ENCODE assay signal across 12 cellular contexts in the genomic region with DNA sequence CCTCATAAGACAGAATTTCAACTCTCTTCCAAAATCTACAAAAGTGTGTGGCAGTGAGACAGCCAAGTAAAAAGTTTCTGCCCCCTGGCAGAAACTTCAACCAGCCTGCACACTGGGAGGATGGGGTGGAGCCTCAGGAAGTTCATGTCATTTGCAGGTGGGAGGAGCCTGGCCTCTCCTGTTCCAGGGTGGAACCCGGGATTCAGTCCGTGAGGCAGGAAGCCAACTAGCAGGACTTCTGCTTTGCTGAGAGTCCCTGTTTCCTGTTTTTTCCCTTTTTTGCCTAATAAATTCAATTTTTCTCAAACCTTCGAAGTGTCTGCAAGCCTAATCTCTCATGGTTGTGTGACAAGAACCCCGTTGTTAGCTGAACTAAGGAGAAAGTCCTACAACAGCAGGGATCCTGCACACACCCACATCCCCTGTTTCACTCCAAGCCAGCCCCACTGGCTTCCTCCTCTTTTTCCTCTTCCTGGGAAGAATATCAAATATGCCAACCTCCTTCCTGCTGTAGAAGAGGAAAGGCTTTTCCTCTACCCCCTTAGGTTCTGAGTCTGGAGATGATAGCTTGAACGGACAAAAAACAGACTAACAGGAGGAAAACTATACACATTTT.
DNase-seq lines count a peak whose midpoint lies in the region; ATAC-seq and TF ChIP-seq lines count a peak whose summit lies in the region.
"Had no signal": no experiment of that assay in that cellular context is flagged by ENCODE, and none has a peak within 500 bp of the region (broad histone marks: within the 10 kb centered on the region; RNA-seq: fewer than 3 reads in every experiment).

No MANE protein-coding gene starts in this region.

- H4K5ac ChIP-seq in IMR-90 (ENCODE audit: low read depth, low read length), result no peak overlapping the region

- TF ChIP-seq CTCF in IMR-90 (conservative IDR thresholded peaks at IDR 0.05; ENCODE audit: low read depth, low read length) (no peak), colonic mucosa (IDR thresholded peaks at IDR 0.05) (no peak), stomach (IDR thresholded peaks at IDR 0.05) (no peak)

- no peak overlapping the region for H3K23ac ChIP-seq in IMR-90 (ENCODE audit: low read depth, low read length)

- DNase-seq in IMR-90, result peak; percentile 31
- DNase-seq in colonic mucosa, result peak; percentile 89
- DNase-seq in kidney tubule cell (ENCODE audit: low spot score), result peak; percentile 61
- DNase-seq in stomach, result peak; percentile 43
- DNase-seq in stimulated activated CD4-positive, alpha-beta T cell treated with anti-CD3 and anti-CD28 coated beads, Interleukin-4, amount 100 ng/mL, for 4 hours, result no peak
- no peak for DNase-seq in GM19238 (ENCODE audit: insufficient read length, low spot score)
- DNase-seq in activated gamma-delta T cell (lab: John Stamatoyannopoulos, UW), result no peak
- DNase-seq in activated naive CD4-positive, alpha-beta T cell treated with Interleukin-2 at 50 U/mL for 16 hours, result no peak
- DNase-seq: Caco-2, MV-4-11, PC-3 had no signal

- peak overlapping the region; percentile 25 to 35; a peak in 1 of 4 replicates for H4K8ac ChIP-seq in IMR-90 (ENCODE audit: low read depth in 2 of 2, low read length in 2 of 2)

- no peak overlapping the region for H2BK5ac ChIP-seq in IMR-90 (ENCODE audit: low read depth, low read length, poor library complexity, severe bottlenecking)

- H3K9me3 ChIP-seq in IMR-90 (ENCODE audit: control insufficient read depth, insufficient read depth, low read length), result no peaks in the 10 kb centered on the region
- no peaks in the 10 kb centered on the region for H3K9me3 ChIP-seq in colonic mucosa
- H3K9me3 ChIP-seq in stomach, result no peaks in the 10 kb centered on the region
- H3K9me3 ChIP-seq: Caco-2, vagina had no signal

- intact Hi-C loops in IMR-90 (cut with micrococcal nuclease), result no loop called here
- intact Hi-C loops in colonic mucosa (cut with DNase I), result no loop called here
- intact Hi-C loops in stomach (cut with DNase I; ENCODE audit: low total_unique reads), result no loop called here

- H3K9me1 ChIP-seq in IMR-90 (ENCODE audit: insufficient read depth, low read length), result no peaks in the 10 kb centered on the region

- in situ Hi-C loops in IMR-90 (cut with MboI; ENCODE audit: low sequenced_read_pairs), result no loop called here

- TF ChIP-seq POLR2A in IMR-90 (IDR thresholded peaks at IDR 0.05; ENCODE audit: low read depth, low read length) (no peak), stomach (IDR thresholded peaks at IDR 0.05) (no peak)

- H3K4me1 ChIP-seq in IMR-90 (ENCODE audit: control insufficient read depth, insufficient read depth, low read length), result peaks cover 7% of the 10 kb centered on the region
- H3K4me1 ChIP-seq in colonic mucosa, result no peaks in the 10 kb centered on the region
- H3K4me1 ChIP-seq in stomach, result peaks cover 0 to 27% (median 14%) of the 10 kb centered on the region in 4 donors
- H3K4me1 ChIP-seq: Caco-2 had no signal

- no peak overlapping the region for H3K9ac ChIP-seq in IMR-90 (ENCODE audit: low read depth, low read length)
- no peak overlapping the region for H3K9ac ChIP-seq in colonic mucosa (ENCODE audit: low read depth in 2 of 2, low read length in 2 of 2)

- H3K56ac ChIP-seq in IMR-90 (ENCODE audit: extremely low read depth, insufficient read depth, low read length), result no peak overlapping the region

- H3K4me3 ChIP-seq in IMR-90 (ENCODE audit: insufficient read depth, low read depth, low read length), result no peak overlapping the region
- no peak overlapping the region for H3K4me3 ChIP-seq in colonic mucosa
- H3K4me3 ChIP-seq in stomach, result no peak overlapping the region
- H3K4me3 ChIP-seq: vagina had no signal

- H3K4me2 ChIP-seq in IMR-90 (ENCODE audit: low read depth, low read length), result no peak overlapping the region

- peak overlapping the region; percentile 11; the same call in 1 of the 2 replicates for H2AK5ac ChIP-seq in IMR-90 (ENCODE audit: low read depth, low read length)

- peak overlapping the region; percentile 52 for H2AFZ ChIP-seq in IMR-90 (replicated peaks; ENCODE audit: low read length, poor library complexity)

- no peak overlapping the region for H3K27ac ChIP-seq in IMR-90 (ENCODE audit: insufficient read depth, low read length)
- peak overlapping the region; percentile 34 for H3K27ac ChIP-seq in colonic mucosa
- H3K27ac ChIP-seq in stomach, result peak overlapping the region in 4 of 5 donors; percentile 16 to 65 (median 42)
- H3K27ac ChIP-seq: vagina had no signal

- H4K91ac ChIP-seq in IMR-90 (ENCODE audit: insufficient read depth, low read depth, low read length), result no peak overlapping the region; the same call in 1 of the 2 replicates

- TF ChIP-seq EP300 in stomach (IDR thresholded peaks at IDR 0.05), result no peak

- H2AK9ac ChIP-seq in IMR-90 (replicated peaks; ENCODE audit: low read depth, low read length, poor library complexity), result peak overlapping the region; percentile 66

- H3K27me3 ChIP-seq in IMR-90 (ENCODE audit: control insufficient read depth, insufficient read depth, low read length) (no peaks in the 10 kb centered on the region), colonic mucosa (no peaks in the 10 kb centered on the region), stomach (no peaks in the 10 kb centered on the region)
- H3K27me3 ChIP-seq: vagina had no signal

- no TSS peak for BruUV-seq in IMR-90 (replicated peaks; lab: Mats Ljungman, UMichigan)

- H2BK20ac ChIP-seq in IMR-90 (ENCODE audit: low read depth, low read length), result peak overlapping the region; percentile 80

- H3K18ac ChIP-seq in IMR-90 (ENCODE audit: low read depth, low read length), result no peak overlapping the region; the same call in 1 of the 2 replicates

- POLR2A ChIA-PET in IMR-90 (lab: Charles Lee; ENCODE audit: unreplicated experiment), result no interaction called here

- H3K79me1 ChIP-seq in IMR-90 (ENCODE audit: low read depth in 1 of 2, low read length in 2 of 2), result no peaks in the 10 kb centered on the region

- no peak overlapping the region; the same call in 2 of the 3 replicates for H2BK15ac ChIP-seq in IMR-90 (ENCODE audit: low read depth, low read length)

- 0 out of 2 replicates have a peak overlapping the region, but pooled peaks have one; percentile 23 for H3K4ac ChIP-seq in IMR-90 (ENCODE audit: low read depth, low read length)

- no peak for ATAC-seq in IMR-90 (ENCODE audit: low read depth)
- ATAC-seq: PC-3 had no signal

- dilution Hi-C loops in IMR-90 (cut with HindIII; ENCODE audit: low sequenced_read_pairs, unreplicated experiment), result no loop called here

- H3K14ac ChIP-seq in IMR-90 (replicated peaks; ENCODE audit: low read depth, low read length), result no peak overlapping the region

- TF ChIP-seq RAD21 in IMR-90 (IDR thresholded peaks at IDR 0.05; ENCODE audit: low read length), result no peak

- H3K36me3 ChIP-seq in IMR-90 (ENCODE audit: control insufficient read depth, insufficient read depth, low read length) (no peaks in the 10 kb centered on the region), colonic mucosa (no peaks in the 10 kb centered on the region), stomach (no peaks in the 10 kb centered on the region)
- H3K36me3 ChIP-seq: vagina had no signal

- no peaks in the 10 kb centered on the region for H4K20me1 ChIP-seq in IMR-90 (ENCODE audit: insufficient read depth, low read length)

- peak overlapping the region; percentile 25; the same call in 1 of the 2 replicates for H2BK120ac ChIP-seq in IMR-90 (ENCODE audit: low read depth, low read length)

- 30% methylated on average over 2 of the region's 5 CpGs; no CpG with 5 or more reads in 1 of the 2 experiments for WGBS in IMR-90 (ENCODE audit: extremely low coverage in 2 of 2, insufficient read length in 1 of 2), 2 experiments
- WGBS in stomach, 5 donors, result 45 to 52% (median 47%) methylated on average over 5 of the region's 5 CpGs

- CTCF ChIA-PET in IMR-90 (lab: Yijun Ruan, JAX), result no interaction called here

TF ChIP-seq in IMR-90, 13 proteins besides CTCF, POLR2A, EP300 and RAD21:
- TF ChIP-seq MAZ (IDR thresholded peaks at IDR 0.05; ENCODE audit: borderline replicate concordance, low read depth, low read length) (no peak), BHLHE40 (IDR thresholded peaks at IDR 0.05; ENCODE audit: low read depth, low read length) (no peak), SMC3 (IDR thresholded peaks at IDR 0.05; ENCODE audit: low read depth, low read length) (no peak), MXI1 (IDR thresholded peaks at IDR 0.05; ENCODE audit: borderline replicate concordance, low read depth, low read length) (no peak), RCOR1 (IDR thresholded peaks at IDR 0.05; ENCODE audit: insufficient replicate concordance, low read length) (no peak), USF2 (IDR thresholded peaks at IDR 0.05; ENCODE audit: low read depth, low read length) (no peak), MAFK (IDR thresholded peaks at IDR 0.05; ENCODE audit: low read depth, low read length) (no peak), NFE2L2 (IDR thresholded peaks at IDR 0.05; ENCODE audit: low read depth, low read length) (no peak), CHD1 (IDR thresholded peaks at IDR 0.05; ENCODE audit: low read depth, low read length) (no peak), CEBPB (IDR thresholded peaks at IDR 0.05; ENCODE audit: low read depth, low read length) (no peak), FOS (IDR thresholded peaks at IDR 0.05; ENCODE audit: low read depth, low read length) (no peak), RFX5 (IDR thresholded peaks at IDR 0.05; ENCODE audit: low read depth, low read length) (no peak)
- TF ChIP-seq, protein P1, sequence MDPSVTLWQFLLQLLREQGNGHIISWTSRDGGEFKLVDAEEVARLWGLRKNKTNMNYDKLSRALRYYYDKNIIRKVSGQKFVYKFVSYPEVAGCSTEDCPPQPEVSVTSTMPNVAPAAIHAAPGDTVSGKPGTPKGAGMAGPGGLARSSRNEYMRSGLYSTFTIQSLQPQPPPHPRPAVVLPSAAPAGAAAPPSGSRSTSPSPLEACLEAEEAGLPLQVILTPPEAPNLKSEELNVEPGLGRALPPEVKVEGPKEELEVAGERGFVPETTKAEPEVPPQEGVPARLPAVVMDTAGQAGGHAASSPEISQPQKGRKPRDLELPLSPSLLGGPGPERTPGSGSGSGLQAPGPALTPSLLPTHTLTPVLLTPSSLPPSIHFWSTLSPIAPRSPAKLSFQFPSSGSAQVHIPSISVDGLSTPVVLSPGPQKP (IDR thresholded peaks at IDR 0.05; ENCODE audit: borderline replicate concordance, low read depth, low read length), result no peak

Comparison
In these comparisons a context has a peak if more than half of its experiments do, and no peak if none do; other contexts are left out.
1. DNase-seq: peak in IMR-90 (single experiment), colonic mucosa (single experiment), kidney tubule cell (single experiment) and stomach (single experiment); none in stimulated activated CD4-positive, alpha-beta T cell treated with anti-CD3 and anti-CD28 coated beads, Interleukin-4, amount 100 ng/mL, for 4 hours (0 of 2), GM19238 (single experiment), activated gamma-delta T cell (single experiment) and activated naive CD4-positive, alpha-beta T cell treated with Interleukin-2 at 50 U/mL for 16 hours (single experiment).